In the genomic region with DNA sequence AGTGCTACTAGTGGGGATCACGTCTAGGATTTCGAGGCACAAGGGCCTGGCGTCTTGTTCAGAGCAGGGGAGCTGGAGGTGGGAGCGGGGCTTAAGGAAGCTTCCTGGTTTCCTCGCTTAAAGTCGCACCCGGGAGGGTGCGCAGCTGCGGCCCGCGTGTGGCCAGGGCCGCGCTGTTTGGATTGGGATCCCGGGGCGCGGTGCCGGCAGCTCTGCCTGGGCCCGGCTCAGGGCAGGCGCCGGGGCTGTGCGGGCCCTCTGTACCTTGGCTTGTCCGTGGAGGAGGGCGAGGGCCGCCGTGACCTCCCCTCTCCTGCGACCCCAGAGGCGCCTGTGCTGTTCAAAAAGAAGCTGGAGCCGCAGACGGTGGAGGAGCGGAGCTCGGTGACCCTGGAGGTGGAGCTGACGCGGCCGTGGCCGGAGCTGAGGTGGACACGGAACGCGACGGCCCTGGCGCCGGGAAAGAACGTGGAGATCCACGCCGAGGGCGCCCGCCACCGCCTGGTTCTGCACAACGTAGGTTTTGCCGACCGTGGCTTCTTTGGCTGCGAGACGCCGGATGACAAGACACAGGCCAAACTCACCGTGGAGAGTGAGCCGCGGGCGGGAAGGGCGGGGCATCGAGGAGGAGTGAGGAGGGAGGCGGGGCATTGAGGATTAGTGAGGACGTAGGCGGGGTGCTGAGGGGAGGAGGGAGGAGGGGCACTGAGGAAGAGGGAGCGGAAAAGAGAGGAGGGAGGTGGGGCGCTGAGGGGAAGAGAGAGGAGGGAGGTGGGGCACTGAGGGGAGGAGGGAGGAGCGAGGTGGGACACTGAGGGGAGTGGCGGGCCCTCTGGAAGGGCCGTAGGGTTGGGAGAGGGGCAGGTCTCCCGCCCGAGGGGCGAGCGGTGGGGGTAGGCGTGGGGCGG, we compare ENCODE assay signal across 8 cellular contexts.
DNase-seq lines count a peak whose midpoint lies in the region; ATAC-seq and TF ChIP-seq lines count a peak whose summit lies in the region.

No MANE protein-coding gene starts in this region.

- H3K4me3 ChIP-seq in esophagus (ENCODE audit: low read depth in 1 of 2, low read length in 2 of 2), result peak overlapping the region; percentile 60 to 62
- H3K4me3 ChIP-seq in mucosa of descending colon, result peak overlapping the region; percentile 14

- ATAC-seq in HG02943 (IDR thresholded peaks at IDR 0.05; ENCODE audit: low read depth, unreplicated experiment), result peak; percentile 70
- ATAC-seq in mucosa of descending colon, result peak; percentile 94
- ATAC-seq in HG03196 (IDR thresholded peaks at IDR 0.05; ENCODE audit: unreplicated experiment), result no peak

- H3K9me3 ChIP-seq in esophagus (ENCODE audit: control insufficient read depth in 2 of 2, insufficient read depth in 1 of 2, low read depth in 1 of 2, low read length in 1 of 2) (no peaks in the 10 kb centered on the region), mucosa of descending colon (no peaks in the 10 kb centered on the region)

- H3K27ac Mint-ChIP-seq in activated T-cell treated with anti-CD3 and anti-CD28 coated beads, Interleukin-2, amount 50 U/mL, for 24 hours, result peak overlapping the region; percentile 29

- peaks cover 0 to 17% of the 10 kb centered on the region in 2 donors for H3K36me3 ChIP-seq in esophagus (ENCODE audit: control insufficient read depth in 2 of 2, insufficient read depth in 2 of 2, low read length in 1 of 2)
- H3K36me3 ChIP-seq in mucosa of descending colon (ENCODE audit: low read depth), result no peaks in the 10 kb centered on the region

- peaks cover 15% of the 10 kb centered on the region for H3K4me1 Mint-ChIP-seq in activated T-cell treated with anti-CD3 and anti-CD28 coated beads, Interleukin-2, amount 50 U/mL, for 24 hours (ENCODE audit: low read depth)

- peaks cover 0 to 4% of the 10 kb centered on the region in 2 donors for H3K4me1 ChIP-seq in esophagus (ENCODE audit: control insufficient read depth in 2 of 2, insufficient read depth in 2 of 2, low read length in 1 of 2)
- H3K4me1 ChIP-seq in mucosa of descending colon (ENCODE audit: low read depth), result no peaks in the 10 kb centered on the region

- no peaks in the 10 kb centered on the region for H3K9me3 Mint-ChIP-seq in activated T-cell treated with anti-CD3 and anti-CD28 coated beads, Interleukin-2, amount 50 U/mL, for 24 hours

- 1 to 4% methylated on average over 69 to 73 of the region's 73 CpGs for WGBS in esophagus, 2 donors

- peak overlapping the region; percentile 78 for H3K4me3 Mint-ChIP-seq in activated T-cell treated with anti-CD3 and anti-CD28 coated beads, Interleukin-2, amount 50 U/mL, for 24 hours

- intact Hi-C loops in mucosa of descending colon (cut with DNase I, micrococcal nuclease), result no loop called here

- H3K27ac ChIP-seq in esophagus (ENCODE audit: low read depth in 2 of 2, low read length in 1 of 2), result peak overlapping the region; percentile 45 to 69

- DNase-seq in EL, result peak; percentile 89
- peak; percentile 59 for DNase-seq in NCI-H748 treated with DMSO at 0.1 percent for 48 hours (lab: John Stamatoyannopoulos, UW)
- peak; percentile 89 for DNase-seq in activated T-cell treated with anti-CD3 and anti-CD28 coated beads, Interleukin-2, amount 50 U/mL, for 24 hours
- peak; percentile 90 to 92 (median 91) for DNase-seq in mucosa of descending colon
- DNase-seq in stimulated activated CD8-positive, alpha-beta memory T cell treated with anti-CD3 and anti-CD28 coated beads, Interleukin-15, amount 100 ng/mL, for 24 hours (ENCODE audit: low read depth), result peak; percentile 62

- no peak for TF ChIP-seq CTCF in mucosa of descending colon (IDR thresholded peaks at IDR 0.05)

- no peaks in the 10 kb centered on the region for H3K27me3 Mint-ChIP-seq in activated T-cell treated with anti-CD3 and anti-CD28 coated beads, Interleukin-2, amount 50 U/mL, for 24 hours

- peaks cover 21% of the 10 kb centered on the region for H3K36me3 Mint-ChIP-seq in activated T-cell treated with anti-CD3 and anti-CD28 coated beads, Interleukin-2, amount 50 U/mL, for 24 hours (ENCODE audit: low read depth)

- no peaks in the 10 kb centered on the region for H3K27me3 ChIP-seq in esophagus (ENCODE audit: control insufficient read depth in 1 of 2, insufficient read depth in 2 of 2, low read length in 2 of 2)
